ENCODE assay signal across 1 cellular context in the genomic region with DNA sequence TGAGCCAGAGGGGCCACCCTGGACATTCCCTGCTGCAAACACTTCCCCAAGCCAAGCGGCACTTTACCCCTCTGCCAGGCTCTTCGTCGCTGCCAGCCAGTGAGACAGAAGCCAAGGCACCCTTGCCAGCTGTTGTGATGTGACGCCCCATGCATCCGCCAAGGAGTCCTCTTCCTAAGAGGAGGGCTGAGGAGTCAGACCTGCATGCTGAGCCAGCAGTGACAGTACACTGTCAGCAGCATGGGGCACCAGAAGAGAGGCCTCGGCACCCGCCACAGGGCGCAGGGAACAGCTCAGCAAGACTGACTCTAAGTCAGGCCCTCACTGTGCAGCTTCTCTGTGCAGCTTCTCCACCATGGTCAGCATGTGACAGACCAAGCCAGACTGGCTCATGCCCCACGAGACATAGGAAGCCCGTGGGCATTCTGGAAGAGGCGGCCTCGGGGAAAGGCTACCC.
TF ChIP-seq lines count a peak whose summit lies in the region.

No MANE protein-coding gene starts in this region.

TF ChIP-seq in GM12878, 131 proteins besides CTCF, POLR2A, EP300 and RAD21:
- TF ChIP-seq KAT2A (conservative IDR thresholded peaks at IDR 0.05; ENCODE audit: control insufficient read depth, low read depth, low read length) (no peak), SMAD5 (IDR thresholded peaks at IDR 0.05; ENCODE audit: low read depth) (no peak)
- TF ChIP-seq, protein P1, sequence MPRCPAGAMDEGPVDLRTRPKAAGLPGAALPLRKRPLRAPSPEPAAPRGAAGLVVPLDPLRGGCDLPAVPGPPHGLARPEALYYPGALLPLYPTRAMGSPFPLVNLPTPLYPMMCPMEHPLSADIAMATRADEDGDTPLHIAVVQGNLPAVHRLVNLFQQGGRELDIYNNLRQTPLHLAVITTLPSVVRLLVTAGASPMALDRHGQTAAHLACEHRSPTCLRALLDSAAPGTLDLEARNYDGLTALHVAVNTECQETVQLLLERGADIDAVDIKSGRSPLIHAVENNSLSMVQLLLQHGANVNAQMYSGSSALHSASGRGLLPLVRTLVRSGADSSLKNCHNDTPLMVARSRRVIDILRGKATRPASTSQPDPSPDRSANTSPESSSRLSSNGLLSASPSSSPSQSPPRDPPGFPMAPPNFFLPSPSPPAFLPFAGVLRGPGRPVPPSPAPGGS (IDR thresholded peaks at IDR 0.05; ENCODE audit: borderline replicate concordance, insufficient read depth, low read depth, low read length, poor library complexity, severe bottlenecking): peak; percentile 68
